ENCODE assay signal across 1 cellular context in genomic region chr13:26474286-26474685, GRCh38.
TF ChIP-seq lines count a peak whose summit lies in the region.

No MANE protein-coding gene starts in this region.

TF ChIP-seq in WTC11, 78 proteins besides CTCF, POLR2A, EP300 and RAD21:
- TF ChIP-seq ZBTB21 (CRISPR knock-in tag; IDR thresholded peaks at IDR 0.05; ENCODE audit: borderline replicate concordance) = no peak
- no peak for TF ChIP-seq MYBL2 (CRISPR knock-in tag; IDR thresholded peaks at IDR 0.05)
- no peak for TF ChIP-seq ZNF263 (CRISPR knock-in tag; IDR thresholded peaks at IDR 0.05; ENCODE audit: low read depth)
- no peak for TF ChIP-seq TP53 (CRISPR knock-in tag; IDR thresholded peaks at IDR 0.05)
- TF ChIP-seq E2F4 (CRISPR knock-in tag; IDR thresholded peaks at IDR 0.05; ENCODE audit: borderline replicate concordance, low read depth) = no peak
- TF ChIP-seq E2F1 (CRISPR knock-in tag; IDR thresholded peaks at IDR 0.05) = no peak
- no peak for TF ChIP-seq NFYB (CRISPR knock-in tag; conservative IDR thresholded peaks at IDR 0.05; ENCODE audit: low read depth)
- TF ChIP-seq EMX1 (CRISPR knock-in tag; IDR thresholded peaks at IDR 0.05) = no peak
- TF ChIP-seq GRHL2 (CRISPR knock-in tag; IDR thresholded peaks at IDR 0.05; ENCODE audit: insufficient replicate concordance, severe bottlenecking) = no peak
- TF ChIP-seq ZNF671 (CRISPR knock-in tag; IDR thresholded peaks at IDR 0.05) = no peak
- no peak for TF ChIP-seq IRF1 (CRISPR knock-in tag; IDR thresholded peaks at IDR 0.05)
- TF ChIP-seq RELA (CRISPR knock-in tag; IDR thresholded peaks at IDR 0.05; ENCODE audit: borderline replicate concordance) = no peak
- no peak for TF ChIP-seq PRDM15 (CRISPR knock-in tag; IDR thresholded peaks at IDR 0.05)
- no peak for TF ChIP-seq ZNF396 (CRISPR knock-in tag; IDR thresholded peaks at IDR 0.05; ENCODE audit: borderline replicate concordance)
